Comparison of ENCODE assay signal across 20 cellular contexts in the genomic region with DNA sequence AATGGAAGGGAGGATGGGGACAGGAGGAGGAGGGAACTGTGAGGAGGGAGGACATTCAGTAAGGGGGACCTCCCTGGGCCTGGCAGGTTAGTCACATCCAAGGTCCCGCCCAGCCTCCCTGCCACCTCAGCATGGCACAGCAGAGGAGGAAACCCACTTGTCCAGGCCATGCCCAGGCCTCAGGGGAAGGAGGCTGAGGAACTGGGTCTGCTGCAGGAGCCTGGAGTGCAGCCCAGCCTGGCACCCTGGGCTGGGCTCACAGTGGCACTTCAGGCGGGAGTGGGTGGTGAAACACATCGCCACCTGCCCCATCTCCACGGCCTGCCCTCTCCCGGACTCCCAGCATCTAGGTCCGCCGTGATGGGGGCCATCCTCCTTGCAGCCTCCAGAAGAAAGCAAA. TPM values are rescaled to one million over a fixed set of nuclear protein-coding genes. Genes with fewer than 3 reads are reported as not detected.
DNase-seq lines count a peak whose midpoint lies in the region; ATAC-seq and TF ChIP-seq lines count a peak whose summit lies in the region.
"Had no signal": no experiment of that assay in that cellular context is flagged by ENCODE, and none has a peak within 500 bp of the region (broad histone marks: within the 10 kb centered on the region; RNA-seq: fewer than 3 reads in every experiment).

No MANE protein-coding gene starts in this region.

- peaks cover 13% of the 10 kb centered on the region for H3F3A ChIP-seq in neural progenitor cell (ENCODE audit: low read depth)
- H3F3A ChIP-seq in GM23338 (replicated peaks; ENCODE audit: low read depth) = no peaks in the 10 kb centered on the region

- H3K4me2 ChIP-seq in osteoblast (ENCODE audit: insufficient read depth, low read length) (no peak overlapping the region), neural progenitor cell (no peak overlapping the region), GM23338 (no peak overlapping the region)

- H3K9me3 ChIP-seq in osteoblast (ENCODE audit: low read depth, low read length) = no peaks in the 10 kb centered on the region
- H3K9me3 ChIP-seq in neural progenitor cell (ENCODE audit: low read depth) = no peaks in the 10 kb centered on the region
- H3K9me3 ChIP-seq: BE2C had no signal

- H4K20me1 ChIP-seq in osteoblast (ENCODE audit: insufficient read depth, low read length) (no peaks in the 10 kb centered on the region), neural progenitor cell (ENCODE audit: low read depth) (no peaks in the 10 kb centered on the region), GM23338 (replicated peaks; ENCODE audit: insufficient read depth) (no peaks in the 10 kb centered on the region)

- H3K36me3 Mint-ChIP-seq in neural progenitor cell (no peaks in the 10 kb centered on the region), GM23338 (ENCODE audit: low read depth) (no peaks in the 10 kb centered on the region)

- no peak overlapping the region for H3K9ac ChIP-seq in neural progenitor cell
- H3K9ac ChIP-seq: GM23248 had no signal

- H3K9me3 Mint-ChIP-seq in neural progenitor cell (no peaks in the 10 kb centered on the region), GM23338 (no peaks in the 10 kb centered on the region)
- H3K9me3 Mint-ChIP-seq: CD4-positive, CD25-positive, alpha-beta regulatory T cell; CD8-positive, alpha-beta memory T cell; H9; IgD-negative memory B cell had no signal

- ATAC-seq in esophagus mucosa (peak; percentile 26), GM23338 (no peak)
- ATAC-seq: HepG2 had no signal

- peaks cover 16% of the 10 kb centered on the region for H3K4me1 ChIP-seq in osteoblast (ENCODE audit: insufficient read depth, low read length)
- H3K4me1 ChIP-seq in neural progenitor cell = peaks cover 12% of the 10 kb centered on the region
- H3K4me1 ChIP-seq in GM23338 (ENCODE audit: insufficient read depth) = no peaks in the 10 kb centered on the region; the same call in 1 of the 2 replicates
- H3K4me1 ChIP-seq: BE2C had no signal

- no peaks in the 10 kb centered on the region for H3K27me3 Mint-ChIP-seq in neural progenitor cell (ENCODE audit: insufficient read depth, low read depth)
- peaks cover 17% of the 10 kb centered on the region for H3K27me3 Mint-ChIP-seq in GM23338 (ENCODE audit: insufficient read depth, low read depth, poor library complexity)
- H3K27me3 Mint-ChIP-seq: CD4-positive, CD25-positive, alpha-beta regulatory T cell; IgD-negative memory B cell had no signal

- H3K27me3 ChIP-seq in osteoblast (ENCODE audit: insufficient read depth, low read length) = peaks cover 5% of the 10 kb centered on the region
- H3K27me3 ChIP-seq in neural progenitor cell = no peaks in the 10 kb centered on the region
- H3K27me3 ChIP-seq in GM23338 (ENCODE audit: insufficient read depth) = peaks cover 6% of the 10 kb centered on the region
- H3K27me3 ChIP-seq: BE2C had no signal

- H3K36me3 ChIP-seq in osteoblast (ENCODE audit: insufficient read depth, low read length) = no peaks in the 10 kb centered on the region
- H3K36me3 ChIP-seq in neural progenitor cell = no peaks in the 10 kb centered on the region
- no peaks in the 10 kb centered on the region for H3K36me3 ChIP-seq in GM23338 (ENCODE audit: insufficient read depth)
- H3K36me3 ChIP-seq: BE2C had no signal

- H3K9me2 ChIP-seq in GM23338 (ENCODE audit: insufficient read depth) = no peaks in the 10 kb centered on the region

- H2AFZ ChIP-seq in osteoblast (ENCODE audit: low read length) (no peak overlapping the region), neural progenitor cell (replicated peaks) (no peak overlapping the region), GM23338 (no peak overlapping the region)
- H2AFZ ChIP-seq: GM23248 had no signal

- no peaks in the 10 kb centered on the region for H3K79me2 ChIP-seq in osteoblast (ENCODE audit: insufficient read depth, low read length)
- H3K79me2 ChIP-seq in neural progenitor cell (ENCODE audit: low read depth) = no peaks in the 10 kb centered on the region
- no peaks in the 10 kb centered on the region for H3K79me2 ChIP-seq in GM23338 (replicated peaks; ENCODE audit: insufficient read depth)

- H3K27ac ChIP-seq in osteoblast (ENCODE audit: low read depth, low read length) = no peak overlapping the region
- no peak overlapping the region for H3K27ac ChIP-seq in neural progenitor cell
- H3K27ac ChIP-seq in GM23338 (ENCODE audit: low read depth) = no peak overlapping the region
- H3K27ac ChIP-seq: GM23248 had no signal

- TF ChIP-seq CTCF in osteoblast (IDR thresholded peaks at IDR 0.05; ENCODE audit: extremely low read depth, low read depth, low read length) = no peak
- no peak for TF ChIP-seq CTCF in neural progenitor cell (IDR thresholded peaks at IDR 0.05)
- TF ChIP-seq CTCF in GM23338 (conservative IDR thresholded peaks at IDR 0.05; ENCODE audit: low read depth in 2 of 2) = no peak

- no peak overlapping the region for H3K27ac Mint-ChIP-seq in neural progenitor cell
- H3K27ac Mint-ChIP-seq in GM23338 = no peak overlapping the region
- H3K27ac Mint-ChIP-seq: CD4-positive, CD25-positive, alpha-beta regulatory T cell; H9; IgD-negative memory B cell had no signal

- H3K4me1 Mint-ChIP-seq in neural progenitor cell (peaks cover 14% of the 10 kb centered on the region), GM23338 (peaks cover 13% of the 10 kb centered on the region; the same call in 2 of the 3 replicates)
- H3K4me1 Mint-ChIP-seq: CD8-positive, alpha-beta memory T cell; IgD-negative memory B cell had no signal

- no peak overlapping the region for H3K4me3 ChIP-seq in osteoblast (ENCODE audit: insufficient read depth, low read length)
- no peak overlapping the region for H3K4me3 ChIP-seq in neural progenitor cell
- H3K4me3 ChIP-seq in GM23338 = no peak overlapping the region
- H3K4me3 ChIP-seq: GM23248 had no signal

- H3K4me3 Mint-ChIP-seq in neural progenitor cell (no peak overlapping the region), GM23338 (no peak overlapping the region)
- H3K4me3 Mint-ChIP-seq: CD4-positive, CD25-positive, alpha-beta regulatory T cell; H9 had no signal

- DNase-seq in A172 (ENCODE audit: low spot score) (peak; percentile 25), M059J (ENCODE audit: low read depth) (peak; percentile 27), osteoblast (ENCODE audit: insufficient read length, low spot score, missing footprints) (peak; percentile 48), neural progenitor cell (ENCODE audit: low spot score) (no peak), GM23338 (ENCODE audit: low spot score) (no peak)
- no peak for DNase-seq in stimulated activated CD4-positive, alpha-beta T cell treated with anti-CD3 and anti-CD28 coated beads, Interleukin-1b, Interleukin-23, amount 100 ng/mL, for 48 hours
- DNase-seq: 8988T; BE2C; C1 segment of cervical spinal cord; CD4-positive, CD25-positive, alpha-beta regulatory T cell; CD8-positive, alpha-beta memory T cell; COR-L47; DMS153; DMS79; GDM1; GM23248; H9 had no signal

TF ChIP-seq in GM23338, 12 proteins besides CTCF, POLR2A, EP300 and RAD21:
- TF ChIP-seq POLR2AphosphoS5 (IDR thresholded peaks at IDR 0.05; ENCODE audit: low read depth) (no peak), ZNF114 (CRISPR knock-in tag; IDR thresholded peaks at IDR 0.05) (no peak)

RNA-seq across cellular contexts. Expression of a gene that starts 17.2 kb away (rescaled TPM):
- total RNA-seq in A172 (2014; rRNA removed; shearing (Covaris generic)) = 0.07 TPM in 1 of 2 replicates, not detected in the other
- 1.7 and 7.2 TPM in 2 replicates for total RNA-seq in M059J (2014; rRNA removed; shearing (Covaris generic))
- total RNA-seq in esophagus mucosa (0.84 TPM), osteoblast (2.4 and 4.3 TPM in 2 replicates), neural progenitor cell (ENCODE audit: low replicate concordance) (1.2 and 1.5 TPM in 2 replicates)
- 0.28 and 1.1 TPM in 2 replicates for total RNA-seq in GM23338 (2014; rRNA removed; shearing (Covaris generic))
- 0.10 TPM in 1 of 2 replicates, not detected in the other for polyA plus RNA-seq in GM23338 (2016; fragmentation: Nextera tagmentation; extraction: Ambion mirVana)
- total RNA-seq: HepG2 had no signal
- polyA plus RNA-seq: HepG2 had no signal

RNA-seq across cellular contexts. Expression of a gene that starts 50.9 kb away (rescaled TPM):
- 1,638 and 1,693 TPM in 2 replicates for total RNA-seq in A172 (2014; rRNA removed; shearing (Covaris generic))
- 795 and 1,166 TPM in 2 replicates for total RNA-seq in M059J (2014; rRNA removed; shearing (Covaris generic))
- 2,660 TPM for total RNA-seq in esophagus mucosa
- total RNA-seq in osteoblast = 1,511 and 1,512 TPM in 2 replicates
- 1,927 and 1,962 TPM in 2 replicates for total RNA-seq in neural progenitor cell (ENCODE audit: low replicate concordance)
- total RNA-seq in GM23338 (2014; rRNA removed; shearing (Covaris generic)) = 1,200 and 1,745 TPM in 2 replicates
- 2,793 and 2,848 TPM in 2 replicates for polyA plus RNA-seq in GM23338 (2016; fragmentation: Nextera tagmentation; extraction: Ambion mirVana)

Comparison
In these comparisons a context has a peak if more than half of its experiments do, and no peak if none do; other contexts are left out.
1. DNase-seq: peak in A172 (single experiment), M059J (single experiment) and osteoblast (single experiment); none in neural progenitor cell (single experiment), stimulated activated CD4-positive, alpha-beta T cell treated with anti-CD3 and anti-CD28 coated beads, Interleukin-1b, Interleukin-23, amount 100 ng/mL, for 48 hours (single experiment) and GM23338 (single experiment).